In the genomic region with DNA sequence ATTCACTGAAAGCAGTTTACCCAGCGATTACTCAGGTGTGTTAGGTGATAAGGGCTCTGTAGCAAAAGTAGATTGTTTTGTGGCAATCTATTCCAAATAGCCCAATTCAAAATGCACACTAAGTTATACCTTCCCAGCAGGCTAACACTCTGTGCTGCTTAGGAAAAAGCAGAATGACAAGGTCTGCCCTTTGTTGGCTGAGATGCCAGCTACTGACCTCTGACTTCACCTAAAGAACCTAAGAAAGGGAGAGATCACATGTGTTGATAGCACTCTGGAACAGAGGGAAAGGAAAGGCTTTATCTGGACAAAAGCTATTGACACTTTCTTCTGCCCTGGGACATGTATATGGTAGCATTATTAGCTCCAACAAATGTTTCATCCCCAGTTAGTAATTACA, we compare ENCODE assay signal across 8 cellular contexts.
"Had no signal": no experiment of that assay in that cellular context is flagged by ENCODE, and none has a peak within 500 bp of the region (broad histone marks: within the 10 kb centered on the region; RNA-seq: fewer than 3 reads in every experiment).

No MANE protein-coding gene starts in this region.

- H3K4me3 ChIP-seq: GM12878 had no signal

- ATAC-seq: GM12878 had no signal

- DNase-seq: GDM1, GF-D8 had no signal

- FAIRE-seq: G401.6, GM12878, GM12891, GM12892, GM18507, GM19239 had no signal
